Comparison of ENCODE assay signal across 18 cellular contexts in the genomic region with DNA sequence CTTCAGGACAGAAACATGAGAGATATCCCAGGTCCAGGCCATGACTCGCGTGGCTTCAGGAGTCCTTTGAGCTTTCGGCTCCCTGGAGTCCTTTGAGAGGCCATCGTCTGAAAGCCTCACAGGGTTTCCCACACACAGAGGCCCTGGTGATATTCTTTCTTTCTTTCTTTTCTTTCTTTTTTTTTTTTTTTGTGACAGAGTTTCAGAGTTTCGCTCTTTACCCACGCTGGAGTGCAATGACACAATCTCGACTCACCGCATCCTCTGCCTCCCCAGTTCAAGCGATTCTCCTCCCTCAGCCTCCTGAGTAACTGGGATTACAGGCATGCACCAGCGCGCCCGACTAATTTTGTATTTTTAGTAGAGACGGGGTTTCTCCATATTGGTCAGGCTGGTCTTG. TPM values are rescaled to one million over a fixed set of nuclear protein-coding genes. Genes with fewer than 3 reads are reported as not detected.
DNase-seq lines count a peak whose midpoint lies in the region; ATAC-seq and TF ChIP-seq lines count a peak whose summit lies in the region.
"Had no signal": no experiment of that assay in that cellular context is flagged by ENCODE, and none has a peak within 500 bp of the region (broad histone marks: within the 10 kb centered on the region; RNA-seq: fewer than 3 reads in every experiment).

No MANE protein-coding gene starts in this region.

- peak overlapping the region; percentile 86 for H3K27ac Mint-ChIP-seq in activated T-cell treated with anti-CD3 and anti-CD28 coated beads, Interleukin-2, amount 50 U/mL, for 24 hours
- H3K27ac Mint-ChIP-seq in IgD-negative memory B cell (peak overlapping the region; percentile 77 to 86 (median 78)), nephron progenitor cell (peak overlapping the region; percentile 85)
- H3K27ac Mint-ChIP-seq: activated naive CD8-positive, alpha-beta T cell treated with anti-CD3 and anti-CD28 coated beads, Interleukin-2, amount 10 ng/mL, durations not matched to agents 7 days and 5 days had no signal

- no peak overlapping the region for H3K4me3 Mint-ChIP-seq in activated T-cell treated with anti-CD3 and anti-CD28 coated beads, Interleukin-2, amount 50 U/mL, for 24 hours
- H3K4me3 Mint-ChIP-seq in activated T-cell treated with anti-CD3 and anti-CD28 coated beads, Interleukin-2, amount 50 U/mL, for 4 hours, result no peak overlapping the region
- H3K4me3 Mint-ChIP-seq in IgD-negative memory B cell (peak overlapping the region in 1 of 4 donors; percentile 22), nephron progenitor cell (no peak overlapping the region)
- H3K4me3 Mint-ChIP-seq: activated naive CD8-positive, alpha-beta T cell treated with anti-CD3 and anti-CD28 coated beads, Interleukin-2, amount 10 ng/mL, durations not matched to agents 7 days and 5 days had no signal

- H3K4me3 ChIP-seq in astrocyte of the spinal cord (ENCODE audit: low read depth, low read length) (no peak overlapping the region), mucosa of descending colon (no peak overlapping the region), heart left ventricle (no peak overlapping the region)
- H3K4me3 ChIP-seq: right atrium auricular region had no signal

- H3K4me1 ChIP-seq in mucosa of descending colon (ENCODE audit: low read depth) (peaks cover 5% of the 10 kb centered on the region), heart left ventricle (peaks cover 0 to 25% (median 10%) of the 10 kb centered on the region in 12 donors)

- H3K36me3 ChIP-seq in mucosa of descending colon (ENCODE audit: low read depth) (peaks cover 4% of the 10 kb centered on the region), heart left ventricle (peaks cover 0 to 86% (median 71%) of the 10 kb centered on the region in 9 donors)

- no peaks in the 10 kb centered on the region for H3K27me3 Mint-ChIP-seq in activated T-cell treated with anti-CD3 and anti-CD28 coated beads, Interleukin-2, amount 50 U/mL, for 24 hours
- H3K27me3 Mint-ChIP-seq in activated T-cell treated with anti-CD3 and anti-CD28 coated beads, Interleukin-2, amount 50 U/mL, for 4 hours (ENCODE audit: low read depth), result no peaks in the 10 kb centered on the region
- H3K27me3 Mint-ChIP-seq in IgD-negative memory B cell (no peaks in the 10 kb centered on the region), nephron progenitor cell (ENCODE audit: low read depth, poor library complexity) (no peaks in the 10 kb centered on the region)
- H3K27me3 Mint-ChIP-seq: activated naive CD8-positive, alpha-beta T cell treated with anti-CD3 and anti-CD28 coated beads, Interleukin-2, amount 10 ng/mL, durations not matched to agents 7 days and 5 days had no signal

- H3K27ac ChIP-seq in heart left ventricle, result no peak overlapping the region
- H3K27ac ChIP-seq: right atrium auricular region had no signal

- no peak for TF ChIP-seq POLR2A in heart left ventricle (IDR thresholded peaks at IDR 0.05)

- H3K9me3 ChIP-seq in mucosa of descending colon, result no peaks in the 10 kb centered on the region
- no peaks in the 10 kb centered on the region for H3K9me3 ChIP-seq in heart left ventricle
- H3K9me3 ChIP-seq: right atrium auricular region had no signal

- 93 to 96% (median 94%) methylated on average over 13 of the region's 13 CpGs for WGBS in heart left ventricle, 4 donors

- in situ Hi-C loops in astrocyte of the spinal cord (cut with HindIII; ENCODE audit: low sequenced_read_pairs), result no loop called here

- TF ChIP-seq CTCF in astrocyte of the spinal cord (IDR thresholded peaks at IDR 0.05; ENCODE audit: low read depth, low read length), result no peak
- no peak for TF ChIP-seq CTCF in nephron progenitor cell (IDR thresholded peaks at IDR 0.05)
- TF ChIP-seq CTCF in mucosa of descending colon (IDR thresholded peaks at IDR 0.05), result no peak
- TF ChIP-seq CTCF in heart left ventricle (IDR thresholded peaks at IDR 0.05), result no peak

- no peaks in the 10 kb centered on the region for H3K9me3 Mint-ChIP-seq in activated T-cell treated with anti-CD3 and anti-CD28 coated beads, Interleukin-2, amount 50 U/mL, for 24 hours
- H3K9me3 Mint-ChIP-seq in activated T-cell treated with anti-CD3 and anti-CD28 coated beads, Interleukin-2, amount 50 U/mL, for 4 hours, result no peaks in the 10 kb centered on the region
- H3K9me3 Mint-ChIP-seq in IgD-negative memory B cell, result no peaks in the 10 kb centered on the region
- no peaks in the 10 kb centered on the region for H3K9me3 Mint-ChIP-seq in nephron progenitor cell
- H3K9me3 Mint-ChIP-seq: activated naive CD8-positive, alpha-beta T cell treated with anti-CD3 and anti-CD28 coated beads, Interleukin-2, amount 10 ng/mL, durations not matched to agents 7 days and 5 days had no signal

- ATAC-seq in activated T-cell treated with anti-CD3 and anti-CD28 coated beads, Interleukin-2, amount 50 U/mL, for 4 hours, result no peak
- ATAC-seq in mucosa of descending colon, result no peak
- ATAC-seq in heart left ventricle, result no peak
- no peak for ATAC-seq in GM21390 (IDR thresholded peaks at IDR 0.05; ENCODE audit: unreplicated experiment)

- peaks cover 86% of the 10 kb centered on the region for H3K36me3 Mint-ChIP-seq in activated T-cell treated with anti-CD3 and anti-CD28 coated beads, Interleukin-2, amount 50 U/mL, for 24 hours (ENCODE audit: low read depth)
- peaks cover 31% of the 10 kb centered on the region for H3K36me3 Mint-ChIP-seq in activated T-cell treated with anti-CD3 and anti-CD28 coated beads, Interleukin-2, amount 50 U/mL, for 4 hours (ENCODE audit: insufficient read depth)
- peaks cover 8% of the 10 kb centered on the region for H3K36me3 Mint-ChIP-seq in IgD-negative memory B cell
- peaks cover 72% of the 10 kb centered on the region for H3K36me3 Mint-ChIP-seq in nephron progenitor cell (ENCODE audit: low read depth)

- intact Hi-C loops in mucosa of descending colon (cut with DNase I, micrococcal nuclease), result no loop called here
- intact Hi-C loops in heart left ventricle (cut with DNase I), result loop anchor here in 3 of 10 donors (5.0 to 10.0 kb wide), 3 partner anchors 60 to 213 kb away; no protein-coding TSS in a partner anchor

- no peaks in the 10 kb centered on the region for H3K27me3 ChIP-seq in heart left ventricle
- H3K27me3 ChIP-seq: right atrium auricular region had no signal

- H3K4me1 Mint-ChIP-seq in activated T-cell treated with anti-CD3 and anti-CD28 coated beads, Interleukin-2, amount 50 U/mL, for 24 hours (ENCODE audit: low read depth), result peaks cover 41% of the 10 kb centered on the region
- H3K4me1 Mint-ChIP-seq in activated T-cell treated with anti-CD3 and anti-CD28 coated beads, Interleukin-2, amount 50 U/mL, for 4 hours (ENCODE audit: low read depth), result peaks cover 24% of the 10 kb centered on the region
- H3K4me1 Mint-ChIP-seq in IgD-negative memory B cell, result peaks cover 34 to 40% (median 37%) of the 10 kb centered on the region in 3 donors
- H3K4me1 Mint-ChIP-seq in nephron progenitor cell, result peaks cover 44% of the 10 kb centered on the region

- DNase-seq in activated T-cell treated with anti-CD3 and anti-CD28 coated beads, Interleukin-2, amount 50 U/mL, for 24 hours, result no peak
- DNase-seq in activated T-cell treated with anti-CD3 and anti-CD28 coated beads, Interleukin-2, amount 50 U/mL, for 4 hours, result no peak
- DNase-seq in astrocyte of the spinal cord (ENCODE audit: low read depth, low spot score) (peak; percentile 29), nephron progenitor cell (no peak), mucosa of descending colon (no peak), heart left ventricle (no peak)
- DNase-seq: ACHN; activated CD8-positive, alpha-beta memory T cell treated with anti-CD3 and anti-CD28 coated beads, Interleukin-2, amount 50 U/mL, for 4 hours; activated naive CD8-positive, alpha-beta T cell treated with anti-CD3 and anti-CD28 coated beads, Interleukin-2, amount 10 ng/mL, durations not matched to agents 7 days and 5 days; caudate nucleus; HCEC 1CT; hypothalamus; Kasumi-1; NCI-H146; NCI-H226 had no signal

RNA-seq across cellular contexts. Expression of gene SIN3B, which starts 5.5 kb away (rescaled TPM):
- 10 to 100 TPM; 40.7 to 43.7 (median 41.2) TPM for total RNA-seq in activated T-cell treated with anti-CD3 and anti-CD28 coated beads, Interleukin-2, amount 50 U/mL, for 4 hours
- polyA plus RNA-seq in IgD-negative memory B cell, result 11.8 TPM
- 10 to 100 TPM; 30.7 to 56.6 (median 38.9) TPM for total RNA-seq in mucosa of descending colon
- total RNA-seq in heart left ventricle, result 10 to 100 TPM; 15.2 to 36.6 (median 24.7) TPM
- polyA plus RNA-seq in heart left ventricle, result 10 to 100 TPM; 18.2 to 20.7 TPM

RNA-seq across cellular contexts. Expression of gene F2RL3, which starts 54.1 kb away (rescaled TPM):
- total RNA-seq in activated T-cell treated with anti-CD3 and anti-CD28 coated beads, Interleukin-2, amount 50 U/mL, for 4 hours, result under 1 TPM; 0.05 to 0.24 (median 0.08) TPM
- polyA plus RNA-seq in IgD-negative memory B cell (0.36 TPM), heart left ventricle (1 to 10 TPM; 1.1 to 4.6 TPM)
- total RNA-seq in mucosa of descending colon (1 to 10 TPM in 2 of 3 donors, under 1 TPM in 1; 0.38 to 2.0 (median 1.6) TPM), heart left ventricle (1 to 10 TPM in 5 of 9 donors, under 1 TPM in 4; 0.12 to 4.1 (median 1.2) TPM)
